Comparison of ENCODE assay signal across 1 cellular context in the genomic region with DNA sequence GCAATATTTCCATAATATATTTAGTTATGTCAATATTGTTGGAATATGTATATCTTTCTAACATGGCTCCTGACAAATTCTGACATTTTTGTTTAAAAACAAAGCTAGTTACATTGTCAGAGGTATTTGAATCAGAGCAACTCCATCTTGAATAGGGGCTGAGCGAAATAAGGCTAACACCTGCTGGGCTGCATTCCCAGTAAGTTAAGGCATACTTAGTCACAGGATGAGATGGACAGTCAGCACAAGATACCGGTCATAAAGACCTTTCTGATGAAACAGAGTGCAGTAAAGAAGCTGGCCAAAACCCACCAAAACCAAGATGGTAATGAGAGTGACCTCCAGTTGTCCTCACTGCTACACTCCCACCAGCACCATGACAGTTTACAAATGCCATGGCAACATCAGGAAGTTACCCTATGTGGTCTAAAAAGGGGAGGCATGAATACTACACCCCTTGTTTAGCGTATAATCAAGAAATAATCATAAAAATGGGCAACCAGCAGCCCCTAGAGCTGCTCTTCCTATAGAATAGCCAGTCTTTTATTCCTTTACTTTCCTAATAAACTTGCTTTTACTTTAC.
A peak's percentile ranks its signal among the peaks of the same experiment; 100 is the strongest.
TF ChIP-seq lines count a peak whose summit lies in the region.

No MANE protein-coding gene starts in this region.

TF ChIP-seq in K562, 482 proteins besides CTCF, POLR2A, EP300 and RAD21 (continued from another document):
- TF ChIP-seq, protein P1, sequence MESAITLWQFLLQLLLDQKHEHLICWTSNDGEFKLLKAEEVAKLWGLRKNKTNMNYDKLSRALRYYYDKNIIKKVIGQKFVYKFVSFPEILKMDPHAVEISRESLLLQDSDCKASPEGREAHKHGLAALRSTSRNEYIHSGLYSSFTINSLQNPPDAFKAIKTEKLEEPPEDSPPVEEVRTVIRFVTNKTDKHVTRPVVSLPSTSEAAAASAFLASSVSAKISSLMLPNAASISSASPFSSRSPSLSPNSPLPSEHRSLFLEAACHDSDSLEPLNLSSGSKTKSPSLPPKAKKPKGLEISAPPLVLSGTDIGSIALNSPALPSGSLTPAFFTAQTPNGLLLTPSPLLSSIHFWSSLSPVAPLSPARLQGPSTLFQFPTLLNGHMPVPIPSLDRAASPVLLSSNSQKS (CRISPR knock-in tag; IDR thresholded peaks at IDR 0.05), result no peak
- TF ChIP-seq ZNF146 (CRISPR knock-in tag; IDR thresholded peaks at IDR 0.05; ENCODE audit: unreplicated experiment) (no peak), ARID2 (IDR thresholded peaks at IDR 0.05) (no peak), ZNF830 (CRISPR knock-in tag; IDR thresholded peaks at IDR 0.05) (no peak), NFIC (IDR thresholded peaks at IDR 0.05) (no peak), TRIM24 (IDR thresholded peaks at IDR 0.05) (peak in 1 of 2 experiments; percentile 12; a peak in 2 of 4 replicates), ZNF766 (CRISPR knock-in tag; conservative IDR thresholded peaks at IDR 0.05) (no peak), ZNF668 (CRISPR knock-in tag; IDR thresholded peaks at IDR 0.05) (no peak)
- TF ChIP-seq, protein P2, sequence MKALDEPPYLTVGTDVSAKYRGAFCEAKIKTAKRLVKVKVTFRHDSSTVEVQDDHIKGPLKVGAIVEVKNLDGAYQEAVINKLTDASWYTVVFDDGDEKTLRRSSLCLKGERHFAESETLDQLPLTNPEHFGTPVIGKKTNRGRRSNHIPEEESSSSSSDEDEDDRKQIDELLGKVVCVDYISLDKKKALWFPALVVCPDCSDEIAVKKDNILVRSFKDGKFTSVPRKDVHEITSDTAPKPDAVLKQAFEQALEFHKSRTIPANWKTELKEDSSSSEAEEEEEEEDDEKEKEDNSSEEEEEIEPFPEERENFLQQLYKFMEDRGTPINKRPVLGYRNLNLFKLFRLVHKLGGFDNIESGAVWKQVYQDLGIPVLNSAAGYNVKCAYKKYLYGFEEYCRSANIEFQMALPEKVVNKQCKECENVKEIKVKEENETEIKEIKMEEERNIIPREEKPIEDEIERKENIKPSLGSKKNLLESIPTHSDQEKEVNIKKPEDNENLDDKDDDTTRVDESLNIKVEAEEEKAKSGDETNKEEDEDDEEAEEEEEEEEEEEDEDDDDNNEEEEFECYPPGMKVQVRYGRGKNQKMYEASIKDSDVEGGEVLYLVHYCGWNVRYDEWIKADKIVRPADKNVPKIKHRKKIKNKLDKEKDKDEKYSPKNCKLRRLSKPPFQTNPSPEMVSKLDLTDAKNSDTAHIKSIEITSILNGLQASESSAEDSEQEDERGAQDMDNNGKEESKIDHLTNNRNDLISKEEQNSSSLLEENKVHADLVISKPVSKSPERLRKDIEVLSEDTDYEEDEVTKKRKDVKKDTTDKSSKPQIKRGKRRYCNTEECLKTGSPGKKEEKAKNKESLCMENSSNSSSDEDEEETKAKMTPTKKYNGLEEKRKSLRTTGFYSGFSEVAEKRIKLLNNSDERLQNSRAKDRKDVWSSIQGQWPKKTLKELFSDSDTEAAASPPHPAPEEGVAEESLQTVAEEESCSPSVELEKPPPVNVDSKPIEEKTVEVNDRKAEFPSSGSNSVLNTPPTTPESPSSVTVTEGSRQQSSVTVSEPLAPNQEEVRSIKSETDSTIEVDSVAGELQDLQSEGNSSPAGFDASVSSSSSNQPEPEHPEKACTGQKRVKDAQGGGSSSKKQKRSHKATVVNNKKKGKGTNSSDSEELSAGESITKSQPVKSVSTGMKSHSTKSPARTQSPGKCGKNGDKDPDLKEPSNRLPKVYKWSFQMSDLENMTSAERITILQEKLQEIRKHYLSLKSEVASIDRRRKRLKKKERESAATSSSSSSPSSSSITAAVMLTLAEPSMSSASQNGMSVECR (CRISPR knock-in tag; IDR thresholded peaks at IDR 0.05), result no peak
- TF ChIP-seq, protein P3, sequence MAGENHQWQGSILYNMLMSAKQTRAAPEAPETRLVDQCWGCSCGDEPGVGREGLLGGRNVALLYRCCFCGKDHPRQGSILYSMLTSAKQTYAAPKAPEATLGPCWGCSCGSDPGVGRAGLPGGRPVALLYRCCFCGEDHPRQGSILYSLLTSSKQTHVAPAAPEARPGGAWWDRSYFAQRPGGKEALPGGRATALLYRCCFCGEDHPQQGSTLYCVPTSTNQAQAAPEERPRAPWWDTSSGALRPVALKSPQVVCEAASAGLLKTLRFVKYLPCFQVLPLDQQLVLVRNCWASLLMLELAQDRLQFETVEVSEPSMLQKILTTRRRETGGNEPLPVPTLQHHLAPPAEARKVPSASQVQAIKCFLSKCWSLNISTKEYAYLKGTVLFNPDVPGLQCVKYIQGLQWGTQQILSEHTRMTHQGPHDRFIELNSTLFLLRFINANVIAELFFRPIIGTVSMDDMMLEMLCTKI (IDR thresholded peaks at IDR 0.05; ENCODE audit: partially characterized antibody), result no peak
- TF ChIP-seq, protein P4, sequence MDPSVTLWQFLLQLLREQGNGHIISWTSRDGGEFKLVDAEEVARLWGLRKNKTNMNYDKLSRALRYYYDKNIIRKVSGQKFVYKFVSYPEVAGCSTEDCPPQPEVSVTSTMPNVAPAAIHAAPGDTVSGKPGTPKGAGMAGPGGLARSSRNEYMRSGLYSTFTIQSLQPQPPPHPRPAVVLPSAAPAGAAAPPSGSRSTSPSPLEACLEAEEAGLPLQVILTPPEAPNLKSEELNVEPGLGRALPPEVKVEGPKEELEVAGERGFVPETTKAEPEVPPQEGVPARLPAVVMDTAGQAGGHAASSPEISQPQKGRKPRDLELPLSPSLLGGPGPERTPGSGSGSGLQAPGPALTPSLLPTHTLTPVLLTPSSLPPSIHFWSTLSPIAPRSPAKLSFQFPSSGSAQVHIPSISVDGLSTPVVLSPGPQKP (CRISPR knock-in tag; IDR thresholded peaks at IDR 0.05), result no peak
